In the genomic region with DNA sequence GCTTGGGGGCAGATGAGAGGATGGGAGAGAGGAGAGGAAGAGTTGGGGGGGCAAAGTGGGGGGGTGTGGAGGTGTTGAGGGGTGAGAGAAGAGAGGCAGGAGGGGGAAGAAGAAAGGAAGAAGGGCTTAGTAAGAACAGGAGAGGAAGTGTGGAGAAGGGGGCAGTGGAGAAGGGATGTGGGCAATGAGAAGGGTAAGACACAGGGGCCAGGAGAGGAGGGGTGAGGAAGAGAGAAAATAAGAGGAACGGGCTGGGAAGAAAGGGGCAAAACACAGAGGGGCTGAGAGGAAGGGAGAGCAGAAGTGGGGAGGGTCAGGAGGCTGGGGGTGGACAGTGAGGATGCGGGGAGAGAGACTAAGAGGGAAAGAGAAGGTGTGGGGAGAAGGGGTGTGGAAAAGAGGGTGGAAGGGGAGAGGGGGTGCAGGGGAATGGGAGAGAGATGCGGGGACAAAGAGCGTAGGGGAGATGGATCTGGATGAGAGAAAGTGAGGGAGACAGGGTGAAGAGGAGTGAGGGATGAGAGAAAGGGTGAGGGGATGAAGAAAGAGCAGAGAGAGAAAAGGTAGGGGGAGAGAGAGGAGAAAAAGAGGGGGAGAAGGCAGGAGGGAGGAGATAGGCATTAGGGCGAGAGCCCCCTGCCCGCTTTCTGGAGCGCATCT, we compare ENCODE assay signal across 16 cellular contexts. TPM values are rescaled to one million over a fixed set of nuclear protein-coding genes. Genes with fewer than 3 reads are reported as not detected.
A peak's percentile ranks its signal among the peaks of the same experiment; 100 is the strongest.
DNase-seq lines count a peak whose midpoint lies in the region; ATAC-seq and TF ChIP-seq lines count a peak whose summit lies in the region.
"Had no signal": no experiment of that assay in that cellular context is flagged by ENCODE, and none has a peak within 500 bp of the region (broad histone marks: within the 10 kb centered on the region; RNA-seq: fewer than 3 reads in every experiment).

No MANE protein-coding gene starts in this region.

- H3K27me3 ChIP-seq in lower lobe of right lung (ENCODE audit: low read depth) (no peaks in the 10 kb centered on the region), esophagus muscularis mucosa (no peaks in the 10 kb centered on the region)
- H3K27me3 ChIP-seq: ascending aorta, colonic mucosa, upper lobe of right lung had no signal

- no peaks in the 10 kb centered on the region for H3K9me3 Mint-ChIP-seq in stimulated activated naive CD8-positive, alpha-beta T cell treated with anti-CD3 and anti-CD28 coated beads, Interleukin-15, Interleukin-2, amounts not matched to agents 100 ng/mL and 50 ng/mL, for 24 hours
- H3K9me3 Mint-ChIP-seq in activated naive CD8-positive, alpha-beta T cell treated with anti-CD3 and anti-CD28 coated beads, Interleukin-2, amount 10 ng/mL, durations not matched to agents 7 days and 5 days: no peaks in the 10 kb centered on the region

- H3K9me3 ChIP-seq in lower lobe of right lung: no peaks in the 10 kb centered on the region
- H3K9me3 ChIP-seq in esophagus muscularis mucosa: no peaks in the 10 kb centered on the region
- H3K9me3 ChIP-seq: ascending aorta, colonic mucosa, upper lobe of right lung had no signal

- ATAC-seq in stimulated activated naive CD8-positive, alpha-beta T cell treated with anti-CD3 and anti-CD28 coated beads, Interleukin-15, Interleukin-2, amounts not matched to agents 100 U/mL and 50 U/mL, for 24 hours: no peak
- ATAC-seq in activated naive CD8-positive, alpha-beta T cell treated with anti-CD3 and anti-CD28 coated beads, Interleukin-2, amount 10 ng/mL, durations not matched to agents 7 days and 5 days (ENCODE audit: low read depth): no peak
- ATAC-seq in lower lobe of right lung (no peak), HG03378 (IDR thresholded peaks at IDR 0.05; ENCODE audit: unreplicated experiment) (no peak)
- ATAC-seq: K562 had no signal

- no peak for TF ChIP-seq EP300 in esophagus muscularis mucosa (IDR thresholded peaks at IDR 0.05)

- TF ChIP-seq POLR2A in esophagus muscularis mucosa (IDR thresholded peaks at IDR 0.05; ENCODE audit: low read depth): no peak

- H3K4me1 Mint-ChIP-seq in stimulated activated naive CD8-positive, alpha-beta T cell treated with anti-CD3 and anti-CD28 coated beads, Interleukin-15, Interleukin-2, amounts not matched to agents 100 ng/mL and 50 ng/mL, for 24 hours (ENCODE audit: low read depth): peaks cover 74% of the 10 kb centered on the region
- H3K4me1 Mint-ChIP-seq in activated naive CD8-positive, alpha-beta T cell treated with anti-CD3 and anti-CD28 coated beads, Interleukin-2, amount 10 ng/mL, durations not matched to agents 7 days and 5 days: peaks cover 43% of the 10 kb centered on the region

- TF ChIP-seq CTCF in lower lobe of right lung (IDR thresholded peaks at IDR 0.05): no peak
- TF ChIP-seq CTCF in esophagus muscularis mucosa (IDR thresholded peaks at IDR 0.05): no peak

- H3K4me3 Mint-ChIP-seq in stimulated activated naive CD8-positive, alpha-beta T cell treated with anti-CD3 and anti-CD28 coated beads, Interleukin-15, Interleukin-2, amounts not matched to agents 100 ng/mL and 50 ng/mL, for 24 hours: peak overlapping the region; percentile 17
- peak overlapping the region; percentile 21 for H3K4me3 Mint-ChIP-seq in activated naive CD8-positive, alpha-beta T cell treated with anti-CD3 and anti-CD28 coated beads, Interleukin-2, amount 10 ng/mL, durations not matched to agents 7 days and 5 days

- no peaks in the 10 kb centered on the region for H3K36me3 ChIP-seq in lower lobe of right lung
- no peaks in the 10 kb centered on the region for H3K36me3 ChIP-seq in esophagus muscularis mucosa
- H3K36me3 ChIP-seq: ascending aorta, colonic mucosa, upper lobe of right lung had no signal

- peaks cover 17% of the 10 kb centered on the region for H3K36me3 Mint-ChIP-seq in stimulated activated naive CD8-positive, alpha-beta T cell treated with anti-CD3 and anti-CD28 coated beads, Interleukin-15, Interleukin-2, amounts not matched to agents 100 ng/mL and 50 ng/mL, for 24 hours (ENCODE audit: low read depth)
- peaks cover 22% of the 10 kb centered on the region for H3K36me3 Mint-ChIP-seq in activated naive CD8-positive, alpha-beta T cell treated with anti-CD3 and anti-CD28 coated beads, Interleukin-2, amount 10 ng/mL, durations not matched to agents 7 days and 5 days

- DNase-seq in stimulated activated naive CD8-positive, alpha-beta T cell treated with anti-CD3 and anti-CD28 coated beads, Interleukin-15, Interleukin-2, amounts not matched to agents 100 U/mL and 50 U/mL, for 24 hours: no peak
- DNase-seq in NOMO-1 treated with dmso at 0.1 percent for 144 hours (lab: John Stamatoyannopoulos, UW; ENCODE audit: unreplicated experiment): peak; percentile 33
- DNase-seq in activated naive CD8-positive, alpha-beta T cell treated with anti-CD3 and anti-CD28 coated beads, Interleukin-2, amount 10 ng/mL, durations not matched to agents 7 days and 5 days: no peak
- no peak for DNase-seq in lower lobe of right lung
- no peak for DNase-seq in esophagus muscularis mucosa (ENCODE audit: extremely low spot score)
- DNase-seq in activated CD8-positive, alpha-beta memory T cell treated with anti-CD3 and anti-CD28 coated beads, Interleukin-2, amount 50 U/mL, for 48 hours: no peak
- DNase-seq: colonic mucosa; NCI-H1436; NCI-H226; stimulated activated CD4-positive, alpha-beta T cell treated with anti-CD3 and anti-CD28 coated beads, Interleukin-2, amount 100 ng/mL, for 48 hours; SW 1271; upper lobe of right lung had no signal

- H3K4me3 ChIP-seq in lower lobe of right lung: no peak overlapping the region
- no peak overlapping the region for H3K4me3 ChIP-seq in esophagus muscularis mucosa
- H3K4me3 ChIP-seq: ascending aorta, colonic mucosa, K562, upper lobe of right lung had no signal

- no peaks in the 10 kb centered on the region for H3K27me3 Mint-ChIP-seq in stimulated activated naive CD8-positive, alpha-beta T cell treated with anti-CD3 and anti-CD28 coated beads, Interleukin-15, Interleukin-2, amounts not matched to agents 100 ng/mL and 50 ng/mL, for 24 hours
- H3K27me3 Mint-ChIP-seq in activated naive CD8-positive, alpha-beta T cell treated with anti-CD3 and anti-CD28 coated beads, Interleukin-2, amount 10 ng/mL, durations not matched to agents 7 days and 5 days: no peaks in the 10 kb centered on the region

- intact Hi-C loops in lower lobe of right lung (cut with DNase I) (no loop called here), esophagus muscularis mucosa (cut with DNase I) (no loop called here)

- POLR2A ChIA-PET in activated naive CD8-positive, alpha-beta T cell treated with anti-CD3 and anti-CD28 coated beads, Interleukin-2, amount 10 ng/mL, durations not matched to agents 7 days and 5 days (lab: Charles Lee): no interaction called here

- H3K4me1 ChIP-seq in lower lobe of right lung (peaks cover 11% of the 10 kb centered on the region), esophagus muscularis mucosa (peaks cover 0 to 14% (median 3%) of the 10 kb centered on the region in 4 donors)
- H3K4me1 ChIP-seq: ascending aorta, colonic mucosa had no signal

- peak overlapping the region; percentile 79 for H3K27ac Mint-ChIP-seq in stimulated activated naive CD8-positive, alpha-beta T cell treated with anti-CD3 and anti-CD28 coated beads, Interleukin-15, Interleukin-2, amounts not matched to agents 100 ng/mL and 50 ng/mL, for 24 hours
- peak overlapping the region; percentile 66 for H3K27ac Mint-ChIP-seq in activated naive CD8-positive, alpha-beta T cell treated with anti-CD3 and anti-CD28 coated beads, Interleukin-2, amount 10 ng/mL, durations not matched to agents 7 days and 5 days

- 86% methylated on average over 7 of the region's 7 CpGs for WGBS in esophagus muscularis mucosa

- H3K27ac ChIP-seq in lower lobe of right lung: no peak overlapping the region
- H3K27ac ChIP-seq in esophagus muscularis mucosa (replicated peaks in 1 of 4): no peak overlapping the region
- H3K27ac ChIP-seq: ascending aorta, colonic mucosa, upper lobe of right lung had no signal

RNA-seq across cellular contexts. Expression of gene SH3KBP1, which starts 12.9 kb away (rescaled TPM):
- total RNA-seq in activated naive CD8-positive, alpha-beta T cell treated with anti-CD3 and anti-CD28 coated beads, Interleukin-2, amount 10 ng/mL, durations not matched to agents 7 days and 5 days: 100 to 1,000 TPM; 108 TPM
- total RNA-seq in lower lobe of right lung: 49.4 TPM
- total RNA-seq in esophagus muscularis mucosa: 10 to 100 TPM; 10.4 to 14.2 (median 11.7) TPM
